Comparison of ENCODE assay signal across 1 cellular context in the genomic region with DNA sequence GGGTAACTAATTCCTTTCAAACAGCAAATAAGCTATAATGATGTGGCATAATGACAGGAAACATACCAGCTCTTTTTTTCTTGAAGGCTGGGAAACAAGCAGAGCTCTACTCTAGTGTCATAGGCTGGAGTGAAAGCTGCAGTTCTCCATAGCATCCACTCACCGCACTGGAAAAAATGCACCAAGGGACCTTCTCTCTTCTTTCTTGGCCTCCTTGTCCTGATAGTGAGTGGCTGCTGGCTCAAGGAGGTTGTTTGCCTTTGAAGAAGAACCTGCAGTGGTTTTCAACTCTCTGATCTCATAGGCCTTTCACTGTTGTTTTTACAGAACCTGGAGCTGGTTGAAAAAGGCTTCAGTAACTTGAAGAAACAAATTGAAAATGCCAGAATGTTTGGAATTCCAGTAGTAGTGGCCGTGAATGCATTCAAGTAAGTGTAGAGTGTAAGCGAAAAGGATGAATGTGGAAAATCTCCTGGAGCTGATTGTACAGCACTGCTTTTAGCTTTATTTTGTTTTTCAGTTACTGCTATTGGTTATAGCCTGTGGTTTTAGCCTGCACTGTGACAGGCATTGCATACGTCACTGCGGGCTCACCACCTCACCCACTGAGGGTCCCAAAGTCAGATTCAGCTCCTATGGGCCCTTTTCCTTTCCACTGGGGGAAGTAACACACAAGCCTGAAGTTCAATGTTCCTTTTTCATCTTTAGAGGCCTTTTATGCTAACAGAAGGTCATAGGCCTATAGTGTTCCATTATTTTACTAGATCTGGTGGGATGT.
TF ChIP-seq lines count a peak whose summit lies in the region.

No MANE protein-coding gene starts in this region.

TF ChIP-seq in IMR-90, 13 proteins besides CTCF, POLR2A, EP300 and RAD21:
- TF ChIP-seq FOS (IDR thresholded peaks at IDR 0.05; ENCODE audit: low read depth, low read length) (no peak), MAFK (IDR thresholded peaks at IDR 0.05; ENCODE audit: low read depth, low read length) (no peak), RFX5 (IDR thresholded peaks at IDR 0.05; ENCODE audit: low read depth, low read length) (no peak), NFE2L2 (IDR thresholded peaks at IDR 0.05; ENCODE audit: low read depth, low read length) (no peak), BHLHE40 (IDR thresholded peaks at IDR 0.05; ENCODE audit: low read depth, low read length) (no peak), MXI1 (IDR thresholded peaks at IDR 0.05; ENCODE audit: borderline replicate concordance, low read depth, low read length) (no peak), MAZ (IDR thresholded peaks at IDR 0.05; ENCODE audit: borderline replicate concordance, low read depth, low read length) (no peak), CEBPB (IDR thresholded peaks at IDR 0.05; ENCODE audit: low read depth, low read length) (no peak), SMC3 (IDR thresholded peaks at IDR 0.05; ENCODE audit: low read depth, low read length) (no peak), RCOR1 (IDR thresholded peaks at IDR 0.05; ENCODE audit: insufficient replicate concordance, low read length) (no peak), CHD1 (IDR thresholded peaks at IDR 0.05; ENCODE audit: low read depth, low read length) (no peak)
- TF ChIP-seq, protein P1, sequence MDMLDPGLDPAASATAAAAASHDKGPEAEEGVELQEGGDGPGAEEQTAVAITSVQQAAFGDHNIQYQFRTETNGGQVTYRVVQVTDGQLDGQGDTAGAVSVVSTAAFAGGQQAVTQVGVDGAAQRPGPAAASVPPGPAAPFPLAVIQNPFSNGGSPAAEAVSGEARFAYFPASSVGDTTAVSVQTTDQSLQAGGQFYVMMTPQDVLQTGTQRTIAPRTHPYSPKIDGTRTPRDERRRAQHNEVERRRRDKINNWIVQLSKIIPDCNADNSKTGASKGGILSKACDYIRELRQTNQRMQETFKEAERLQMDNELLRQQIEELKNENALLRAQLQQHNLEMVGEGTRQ (IDR thresholded peaks at IDR 0.05; ENCODE audit: low read depth, low read length): no peak
- TF ChIP-seq, protein P2, sequence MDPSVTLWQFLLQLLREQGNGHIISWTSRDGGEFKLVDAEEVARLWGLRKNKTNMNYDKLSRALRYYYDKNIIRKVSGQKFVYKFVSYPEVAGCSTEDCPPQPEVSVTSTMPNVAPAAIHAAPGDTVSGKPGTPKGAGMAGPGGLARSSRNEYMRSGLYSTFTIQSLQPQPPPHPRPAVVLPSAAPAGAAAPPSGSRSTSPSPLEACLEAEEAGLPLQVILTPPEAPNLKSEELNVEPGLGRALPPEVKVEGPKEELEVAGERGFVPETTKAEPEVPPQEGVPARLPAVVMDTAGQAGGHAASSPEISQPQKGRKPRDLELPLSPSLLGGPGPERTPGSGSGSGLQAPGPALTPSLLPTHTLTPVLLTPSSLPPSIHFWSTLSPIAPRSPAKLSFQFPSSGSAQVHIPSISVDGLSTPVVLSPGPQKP (IDR thresholded peaks at IDR 0.05; ENCODE audit: borderline replicate concordance, low read depth, low read length): no peak
TF ChIP-seq in IMR-90: peak in this region for 0.
